Comparison of ENCODE assay signal across 8 cellular contexts in the genomic region with DNA sequence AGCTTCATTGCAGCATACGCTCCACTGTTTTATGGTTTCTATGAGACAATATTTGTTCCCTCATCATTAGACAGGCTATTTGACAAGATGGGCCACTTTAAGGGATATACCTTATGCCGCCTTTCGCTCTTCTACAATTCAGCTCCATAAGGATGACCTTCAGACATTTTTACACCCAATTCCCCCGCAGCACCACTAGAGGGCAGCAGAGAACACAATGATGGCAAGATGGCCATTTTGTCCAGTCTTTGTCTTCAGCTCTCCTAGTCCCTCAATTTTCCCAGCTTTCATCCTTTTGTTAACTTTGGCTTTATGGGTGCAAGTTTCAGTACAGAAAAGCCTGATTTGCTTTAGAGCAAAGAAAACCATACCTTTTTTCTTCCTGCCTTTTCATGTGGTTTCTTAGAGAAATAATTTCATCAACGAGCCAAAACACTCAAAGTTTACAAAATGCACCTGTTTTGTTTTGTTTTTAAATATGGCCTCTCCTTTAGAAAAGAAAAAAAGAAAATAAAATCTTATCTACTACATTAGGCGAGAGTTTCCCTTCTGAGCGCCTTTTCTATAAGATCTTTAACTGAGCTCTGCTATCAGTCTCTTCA.
DNase-seq lines count a peak whose midpoint lies in the region; ATAC-seq and TF ChIP-seq lines count a peak whose summit lies in the region.

No MANE protein-coding gene starts in this region.

- no peaks in the 10 kb centered on the region for H3K36me3 ChIP-seq in BE2C
- no peaks in the 10 kb centered on the region for H3K36me3 ChIP-seq in body of pancreas (replicated peaks in 1 of 2; ENCODE audit: insufficient read depth in 1 of 2, low read depth in 2 of 2)

- POLR2A ChIA-PET in T-cell (lab: Charles Lee): no interaction called here

- H3K4me1 ChIP-seq in BE2C (no peaks in the 10 kb centered on the region), body of pancreas (no peaks in the 10 kb centered on the region)

- H3K27me3 ChIP-seq in BE2C (no peaks in the 10 kb centered on the region; the same call in 1 of the 2 replicates), body of pancreas (no peaks in the 10 kb centered on the region)

- no peaks in the 10 kb centered on the region for H3K9me3 ChIP-seq in BE2C
- H3K9me3 ChIP-seq in body of pancreas: no peaks in the 10 kb centered on the region

- no peak overlapping the region for H3K27ac ChIP-seq in body of pancreas

- H3K9me3 Mint-ChIP-seq in T-cell: no peaks in the 10 kb centered on the region
- H3K9me3 Mint-ChIP-seq in immature natural killer cell: no peaks in the 10 kb centered on the region

- no peaks in the 10 kb centered on the region for H3K36me3 Mint-ChIP-seq in T-cell
- H3K36me3 Mint-ChIP-seq in immature natural killer cell: no peaks in the 10 kb centered on the region

- H3K4me3 ChIP-seq in BE2C (ENCODE audit: low read depth, low read length) (no peak overlapping the region), body of pancreas (no peak overlapping the region)

- TF ChIP-seq CTCF in BE2C (IDR thresholded peaks at IDR 0.05; ENCODE audit: low read depth, low read length) (peak; percentile 97), body of pancreas (IDR thresholded peaks at IDR 0.05) (peak; percentile 82 to 96 (median 93))

- DNase-seq in BE2C: peak; percentile 64
- peak; percentile 69 for DNase-seq in NCI-H146 (lab: John Stamatoyannopoulos, UW)
- DNase-seq in T-cell: peak in 29 of 34 experiments; percentile 1 to 36 (median 17)
- DNase-seq in body of pancreas: peak; percentile 67 to 77 (median 72)
- peak in 2 of 3 donors; percentile 26 to 38 for DNase-seq in immature natural killer cell
- peak; percentile 23 for DNase-seq in stimulated activated CD4-positive, alpha-beta T cell treated with anti-CD3 and anti-CD28 coated beads, Interleukin-12 subunit alpha, Interleukin-12 subunit beta, amount 100 ng/mL, for 4 hours

- H3K4me1 Mint-ChIP-seq in T-cell (peaks cover 0 to 2% (median 0%) of the 10 kb centered on the region in 3 donors), immature natural killer cell (no peaks in the 10 kb centered on the region)

- WGBS in body of pancreas, 2 donors: 29 to 35% methylated on average over 7 of the region's 7 CpGs

- CTCF ChIA-PET in T-cell (lab: Charles Lee): interaction anchor here (0.7 to 1.7 kb wide), 5 partner anchors 9 to 1091 kb away, joined by 3 to 8 read pairs (median 3); no protein-coding TSS in a partner anchor

- no peak overlapping the region for H3K27ac Mint-ChIP-seq in T-cell
- H3K27ac Mint-ChIP-seq in immature natural killer cell: no peak overlapping the region

- no peak for TF ChIP-seq POLR2A in body of pancreas (IDR thresholded peaks at IDR 0.05)

- intact Hi-C loops in body of pancreas (cut with DNase I): loop anchor here (5.0 kb wide), 2 partner anchors 721 to 831 kb away; no protein-coding TSS in a partner anchor

- H3K4me3 Mint-ChIP-seq in T-cell (no peak overlapping the region), immature natural killer cell (no peak overlapping the region)

- ATAC-seq in GM19395 (IDR thresholded peaks at IDR 0.05; ENCODE audit: unreplicated experiment) (peak; percentile 73), T-cell (replicated peaks in 1 of 4) (no peak), body of pancreas (peak; percentile 60), GM18858 (IDR thresholded peaks at IDR 0.05; ENCODE audit: unreplicated experiment) (no peak)

- H3K27me3 Mint-ChIP-seq in T-cell (no peaks in the 10 kb centered on the region), immature natural killer cell (ENCODE audit: low read depth in 3 of 3) (peaks cover 0 to 2% (median 0%) of the 10 kb centered on the region in 3 donors)

Comparison
In these comparisons a context has a peak if more than half of its experiments do, and no peak if none do; other contexts are left out.
1. DNase-seq: peak in every context shown above with its lines; median percentile 72 in body of pancreas; 69 in NCI-H146; 64 in BE2C; 32 in immature natural killer cell; 23 in stimulated activated CD4-positive, alpha-beta T cell treated with anti-CD3 and anti-CD28 coated beads, Interleukin-12 subunit alpha, Interleukin-12 subunit beta, amount 100 ng/mL, for 4 hours; 17 in T-cell.
2. ATAC-seq: peak in GM19395 (single experiment) and body of pancreas (single experiment); none in T-cell (0 of 4) and GM18858 (single experiment).